7 cellular contexts compared by ENCODE assay signal in genomic region chr1:212035835-212036605, GRCh38. TPM values are rescaled to one million over a fixed set of nuclear protein-coding genes. Genes with fewer than 3 reads are reported as not detected.
A peak's percentile ranks its signal among the peaks of the same experiment; 100 is the strongest.
DNase-seq lines count a peak whose midpoint lies in the region; ATAC-seq, FAIRE-seq and TF ChIP-seq lines count a peak whose summit lies in the region.

No MANE protein-coding gene starts in this region.

- intact Hi-C loops in natural killer cell (cut with micrococcal nuclease), result loop anchor here (1.0 to 5.0 kb wide), 5 partner anchors 24 to 459 kb away; partner anchors contain the start of gene SLC30A1

- no peaks in the 10 kb centered on the region for H3K27me3 ChIP-seq in bronchial epithelial cell (ENCODE audit: control insufficient read depth, insufficient read depth, low read length)

- no peaks in the 10 kb centered on the region for H3K36me3 Mint-ChIP-seq in natural killer cell

- H3K4me1 Mint-ChIP-seq in natural killer cell, result peaks cover 39 to 55% of the 10 kb centered on the region in 2 donors

- FAIRE-seq in bronchial epithelial cell (lab: Jason Lieb, UNC), result no peak

- peak overlapping the region; percentile 70 for H3K4me3 ChIP-seq in bronchial epithelial cell (ENCODE audit: low read depth, low read length)

- H3K27ac Mint-ChIP-seq in natural killer cell, result peak overlapping the region; percentile 94 to 98

- H3K9me3 Mint-ChIP-seq in natural killer cell, result no peaks in the 10 kb centered on the region

- TF ChIP-seq CTCF in bronchial epithelial cell (IDR thresholded peaks at IDR 0.05; ENCODE audit: insufficient read depth, low read length, severe bottlenecking) (no peak), natural killer cell (IDR thresholded peaks at IDR 0.05) (no peak)

- peak overlapping the region; percentile 96 for H3K4me3 Mint-ChIP-seq in natural killer cell

- DNase-seq in HuH-7 (ENCODE audit: low spot score) (peak; percentile 10), bronchial epithelial cell (ENCODE audit: low read depth) (no peak), natural killer cell (no peak), hepatic stellate cell (ENCODE audit: low spot score) (no peak), amniotic stem cell (lab: John Stamatoyannopoulos, UW) (no peak)

- H3K27me3 Mint-ChIP-seq in natural killer cell (ENCODE audit: low read depth in 2 of 2), result no peaks in the 10 kb centered on the region

- ATAC-seq in GM18498 (IDR thresholded peaks at IDR 0.05; ENCODE audit: unreplicated experiment) (peak; percentile 23), GM21528 (IDR thresholded peaks at IDR 0.05; ENCODE audit: low FRiP score, unreplicated experiment) (peak; percentile 17), natural killer cell (peak in 1 of 3 donors; percentile 3)

- H3K36me3 ChIP-seq in bronchial epithelial cell (ENCODE audit: control insufficient read depth, insufficient read depth, low read length), result no peaks in the 10 kb centered on the region

RNA-seq across cellular contexts. Expression of gene DTL, which starts 0.5 kb away (rescaled TPM):
- 0.26 TPM in 2 replicates for total RNA-seq in bronchial epithelial cell
- 1 to 10 TPM; 1.1 to 4.0 (median 3.3) TPM for total RNA-seq in natural killer cell

RNA-seq across cellular contexts. Expression of gene INTS7, which starts 0.7 kb away (rescaled TPM):
- total RNA-seq in bronchial epithelial cell, result 12.9 and 16.5 TPM in 2 replicates
- total RNA-seq in natural killer cell, result 10 to 100 TPM in 2 of 3 donors, 1 to 10 TPM in 1; 10.0 to 20.3 (median 11.0) TPM
